17 cellular contexts compared by ENCODE assay signal in the genomic region with DNA sequence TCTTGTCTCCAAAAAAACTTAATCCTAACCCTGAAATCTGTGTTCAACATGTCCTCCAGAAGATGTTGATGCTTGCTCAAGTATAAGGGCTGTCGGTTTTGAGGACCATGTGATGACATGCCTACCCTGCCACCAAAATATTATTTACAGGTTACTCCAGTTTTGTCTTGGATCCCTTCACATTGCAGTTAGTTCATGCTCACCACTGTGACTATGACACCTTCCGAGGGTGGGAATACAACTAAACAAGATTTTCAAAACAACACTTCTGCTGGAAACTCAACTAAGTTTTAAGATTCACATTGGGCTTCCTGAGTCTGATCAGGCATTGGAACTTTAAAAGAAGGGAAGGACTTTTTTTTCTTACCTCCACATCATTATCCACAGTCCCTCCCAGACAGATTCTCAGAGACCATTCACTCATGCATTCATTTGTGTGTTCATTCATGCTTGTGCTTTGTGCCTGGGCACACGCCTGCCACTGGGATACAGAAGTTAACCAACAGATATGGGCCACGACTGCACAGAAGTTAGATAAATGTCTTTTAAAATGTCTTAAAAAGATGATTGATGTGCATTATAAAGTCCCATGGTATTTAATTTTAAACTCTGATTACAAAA.
A peak's percentile ranks its signal among the peaks of the same experiment; 100 is the strongest.
DNase-seq lines count a peak whose midpoint lies in the region; ATAC-seq, FAIRE-seq and TF ChIP-seq lines count a peak whose summit lies in the region.
"Had no signal": no experiment of that assay in that cellular context is flagged by ENCODE, and none has a peak within 500 bp of the region (broad histone marks: within the 10 kb centered on the region; RNA-seq: fewer than 3 reads in every experiment).

No MANE protein-coding gene starts in this region.

- H3K27me3 Mint-ChIP-seq in MCF 10A (ENCODE audit: insufficient read depth, unreplicated experiment), result no peaks in the 10 kb centered on the region
- H3K27me3 Mint-ChIP-seq in astrocyte (ENCODE audit: low read depth, unreplicated experiment), result no peaks in the 10 kb centered on the region

- no peak overlapping the region for H3K27ac ChIP-seq in breast epithelium
- H3K27ac ChIP-seq in astrocyte (ENCODE audit: low read depth, low read length), result peak overlapping the region; percentile 100
- H3K27ac ChIP-seq in effector memory CD4-positive, alpha-beta T cell (ENCODE audit: insufficient read depth, low read length, poor library complexity, severe bottlenecking), result no peak overlapping the region
- H3K27ac ChIP-seq: left lung, upper lobe of left lung had no signal

- H3K36me3 ChIP-seq in breast epithelium (no peaks in the 10 kb centered on the region), astrocyte (ENCODE audit: insufficient read depth, low read length) (no peaks in the 10 kb centered on the region), iPS-15b (ENCODE audit: control insufficient read depth, insufficient read depth, low read length) (peaks cover 5% of the 10 kb centered on the region)
- no peaks in the 10 kb centered on the region for H3K36me3 ChIP-seq in effector memory CD4-positive, alpha-beta T cell (ENCODE audit: control insufficient read depth, insufficient read depth, low read length)
- H3K36me3 ChIP-seq: left lung, upper lobe of left lung had no signal

- no peaks in the 10 kb centered on the region for H3K27me3 ChIP-seq in breast epithelium
- no peaks in the 10 kb centered on the region for H3K27me3 ChIP-seq in astrocyte (ENCODE audit: insufficient read depth, low read length)
- no peaks in the 10 kb centered on the region for H3K27me3 ChIP-seq in iPS-15b (ENCODE audit: control insufficient read depth, insufficient read depth, low read length)
- H3K27me3 ChIP-seq in effector memory CD4-positive, alpha-beta T cell (replicated peaks; ENCODE audit: control insufficient read depth, insufficient read depth, low read length, poor library complexity, severe bottlenecking), result no peaks in the 10 kb centered on the region
- H3K27me3 ChIP-seq: left lung, upper lobe of left lung had no signal

- ATAC-seq in GM18519 (IDR thresholded peaks at IDR 0.05; ENCODE audit: low FRiP score, unreplicated experiment), result no peak
- ATAC-seq: activated CD8-positive, alpha-beta T cell treated with anti-CD3 and anti-CD28 coated beads, Interleukin-2, amount 10 ng/mL, durations not matched to agents 7 days and 5 days; CD8-positive, alpha-beta T cell; naive thymus-derived CD8-positive, alpha-beta T cell; right cardiac atrium had no signal

- H3K4me2 ChIP-seq in astrocyte (ENCODE audit: low read length), result peak overlapping the region; percentile 91

- H3K4me1 ChIP-seq in breast epithelium (no peaks in the 10 kb centered on the region), astrocyte (ENCODE audit: insufficient read depth, low read length) (peaks cover 55% of the 10 kb centered on the region), iPS-15b (ENCODE audit: control insufficient read depth, insufficient read depth, low read length) (peaks cover 12% of the 10 kb centered on the region)
- no peaks in the 10 kb centered on the region for H3K4me1 ChIP-seq in effector memory CD4-positive, alpha-beta T cell (ENCODE audit: control insufficient read depth, insufficient read depth, low read length, poor library complexity, severe bottlenecking)
- H3K4me1 ChIP-seq: left lung, upper lobe of left lung had no signal

- peak; percentile 68 for FAIRE-seq in astrocyte (lab: Jason Lieb, UNC)

- POLR2A ChIA-PET in MCF 10A (lab: Yijun Ruan, JAX), result interaction anchor here (1.2 kb wide), 1 partner anchor 24 kb away, joined by 3 read pairs; no protein-coding TSS in a partner anchor

- H3K9me3 ChIP-seq in breast epithelium (no peaks in the 10 kb centered on the region), astrocyte (ENCODE audit: insufficient read depth, low read depth, low read length) (no peaks in the 10 kb centered on the region), iPS-15b (ENCODE audit: control insufficient read depth, insufficient read depth, low read length) (no peaks in the 10 kb centered on the region)
- H3K9me3 ChIP-seq in effector memory CD4-positive, alpha-beta T cell (ENCODE audit: control insufficient read depth, low read length), result no peaks in the 10 kb centered on the region
- H3K9me3 ChIP-seq: left lung, upper lobe of left lung had no signal

- H2AFZ ChIP-seq in astrocyte (ENCODE audit: low read depth, low read length), result peak overlapping the region; percentile 35

- H3K27ac Mint-ChIP-seq in MCF 10A (ENCODE audit: low read depth, unreplicated experiment), result peak overlapping the region; percentile 52
- peak overlapping the region; percentile 87 for H3K27ac Mint-ChIP-seq in astrocyte (ENCODE audit: unreplicated experiment)
- H3K27ac Mint-ChIP-seq: activated CD8-positive, alpha-beta T cell treated with anti-CD3 and anti-CD28 coated beads, Interleukin-2, amount 10 ng/mL, durations not matched to agents 7 days and 5 days; CD8-positive, alpha-beta T cell had no signal

- no peak for TF ChIP-seq POLR2A in breast epithelium (IDR thresholded peaks at IDR 0.05)

- no peak overlapping the region for H3K4me3 ChIP-seq in breast epithelium
- H3K4me3 ChIP-seq in astrocyte (ENCODE audit: insufficient read depth, low read depth, low read length), result peak overlapping the region; percentile 46
- H3K4me3 ChIP-seq in iPS-15b (ENCODE audit: low read depth, low read length), result peak overlapping the region; percentile 22
- H3K4me3 ChIP-seq in effector memory CD4-positive, alpha-beta T cell (ENCODE audit: insufficient read depth, low read depth, low read length, poor library complexity, severe bottlenecking), result no peak overlapping the region
- H3K4me3 ChIP-seq: left lung, upper lobe of left lung had no signal

- intact Hi-C loops in MCF 10A (cut with micrococcal nuclease) (no loop called here), breast epithelium (cut with DNase I; ENCODE audit: low total_unique reads) (no loop called here)

- H3K4me3 Mint-ChIP-seq in MCF 10A (ENCODE audit: unreplicated experiment), result peak overlapping the region; percentile 5
- no peak overlapping the region for H3K4me3 Mint-ChIP-seq in astrocyte (ENCODE audit: unreplicated experiment)
- H3K4me3 Mint-ChIP-seq: activated CD8-positive, alpha-beta T cell treated with anti-CD3 and anti-CD28 coated beads, Interleukin-2, amount 10 ng/mL, durations not matched to agents 7 days and 5 days; CD8-positive, alpha-beta T cell had no signal

- H3K4me1 Mint-ChIP-seq in MCF 10A (ENCODE audit: insufficient read depth, unreplicated experiment), result peaks cover 37% of the 10 kb centered on the region
- peaks cover 45% of the 10 kb centered on the region for H3K4me1 Mint-ChIP-seq in astrocyte (ENCODE audit: low read depth, unreplicated experiment)

- no peaks in the 10 kb centered on the region for H3K36me3 Mint-ChIP-seq in MCF 10A (ENCODE audit: insufficient read depth, unreplicated experiment)
- H3K36me3 Mint-ChIP-seq in astrocyte (ENCODE audit: low read depth, unreplicated experiment), result no peaks in the 10 kb centered on the region
- H3K36me3 Mint-ChIP-seq: CD8-positive, alpha-beta T cell; naive thymus-derived CD8-positive, alpha-beta T cell had no signal

- CTCF ChIA-PET in MCF 10A (lab: Yijun Ruan, JAX), result no interaction called here

- peak; percentile 10 for DNase-seq in MCF 10A (ENCODE audit: unreplicated experiment)
- DNase-seq in breast epithelium (ENCODE audit: low spot score in 2 of 2), result no peak
- DNase-seq in astrocyte (ENCODE audit: low read depth), result peak; percentile 32
- DNase-seq in activated T-cell treated with anti-CD3 and anti-CD28 coated beads for 4 hours, result no peak
- no peak for DNase-seq in NAMALWA (ENCODE audit: low spot score)
- no peak for DNase-seq in effector memory CD4-positive, alpha-beta T cell
- DNase-seq: activated CD8-positive, alpha-beta T cell treated with anti-CD3 and anti-CD28 coated beads, Interleukin-2, amount 10 ng/mL, durations not matched to agents 7 days and 5 days; activated gamma-delta T cell treated with Interleukin-2 at 50 U/mL for 16 hours; CD8-positive, alpha-beta T cell; left lung; naive thymus-derived CD8-positive, alpha-beta T cell; right cardiac atrium; SHP77; stimulated activated CD4-positive, alpha-beta T cell treated with anti-CD3 and anti-CD28 coated beads, Interleukin-4, amount 100 ng/mL, for 1 hour; upper lobe of left lung had no signal

- no peaks in the 10 kb centered on the region for H4K20me1 ChIP-seq in astrocyte (ENCODE audit: insufficient read depth, low read length)

- H3K9ac ChIP-seq in astrocyte (ENCODE audit: low read length) (peak overlapping the region; percentile 89), iPS-15b (ENCODE audit: low read depth, low read length) (no peak overlapping the region)

- H3K9me3 Mint-ChIP-seq in MCF 10A (ENCODE audit: unreplicated experiment), result no peaks in the 10 kb centered on the region
- H3K9me3 Mint-ChIP-seq in astrocyte (ENCODE audit: unreplicated experiment), result no peaks in the 10 kb centered on the region
- H3K9me3 Mint-ChIP-seq: CD8-positive, alpha-beta T cell; naive thymus-derived CD8-positive, alpha-beta T cell had no signal

- BruUV-seq in MCF 10A (replicated peaks; lab: Mats Ljungman, UMichigan), result no TSS peak

- no peak for TF ChIP-seq CTCF in MCF 10A (IDR thresholded peaks at IDR 0.05; ENCODE audit: unreplicated experiment)
- TF ChIP-seq CTCF in breast epithelium (IDR thresholded peaks at IDR 0.05), result no peak
- TF ChIP-seq CTCF in astrocyte (IDR thresholded peaks at IDR 0.05; ENCODE audit: insufficient read depth, low read depth, low read length), result no peak

- no peaks in the 10 kb centered on the region for H3K79me2 ChIP-seq in astrocyte (ENCODE audit: insufficient read depth, low read length)

Comparison
In these comparisons a context has a peak if more than half of its experiments do, and no peak if none do; other contexts are left out.
1. DNase-seq: peak in MCF 10A (single experiment) and astrocyte (single experiment); none in breast epithelium (0 of 2), activated T-cell treated with anti-CD3 and anti-CD28 coated beads for 4 hours (single experiment), NAMALWA (single experiment) and effector memory CD4-positive, alpha-beta T cell (0 of 3).
2. H3K4me3 ChIP-seq: peak in astrocyte (single experiment) and iPS-15b (single experiment); none in breast epithelium (0 of 3) and effector memory CD4-positive, alpha-beta T cell (single experiment).